In the genomic region with DNA sequence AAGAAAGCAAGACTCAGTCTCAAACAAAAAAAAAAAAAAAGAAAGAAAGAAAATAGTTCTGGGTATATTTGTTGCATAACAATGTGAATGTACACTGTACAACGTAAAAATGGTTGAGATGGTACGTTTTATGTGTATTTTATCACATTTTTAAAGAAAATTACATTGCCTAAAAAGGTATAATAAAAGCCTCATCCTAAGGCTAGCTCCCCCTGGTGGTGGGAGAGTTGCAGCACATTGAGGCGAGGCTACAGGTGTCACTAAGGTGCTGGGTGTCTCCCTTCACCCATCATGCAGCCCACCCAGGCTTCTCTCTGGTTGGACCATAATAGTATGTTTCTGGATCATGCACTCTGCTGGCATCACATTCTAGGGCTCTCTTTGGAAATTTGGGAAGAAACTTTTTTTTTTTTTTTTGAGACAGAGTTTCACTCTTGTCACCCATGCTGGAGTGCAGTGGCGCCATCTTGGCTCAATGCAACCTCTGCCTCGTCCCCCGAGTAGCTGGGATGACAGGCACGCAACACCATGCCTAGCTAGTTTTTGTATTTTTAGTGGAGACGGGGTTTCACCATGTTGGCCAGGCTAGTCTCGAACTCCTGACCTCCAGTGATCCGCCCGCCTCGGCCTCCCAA, we compare ENCODE assay signal across 8 cellular contexts. TPM values are rescaled to one million over a fixed set of nuclear protein-coding genes. Genes with fewer than 3 reads are reported as not detected.
DNase-seq lines count a peak whose midpoint lies in the region; ATAC-seq and TF ChIP-seq lines count a peak whose summit lies in the region.

No MANE protein-coding gene starts in this region.

- peak; percentile 70 to 84 for ATAC-seq in activated CD4-positive, CD25-positive, alpha-beta regulatory T cell treated with anti-CD3 and anti-CD28 coated beads, Interleukin-2, amount 50 U/mL, for 24 hours
- ATAC-seq in GM18517 (IDR thresholded peaks at IDR 0.05; ENCODE audit: unreplicated experiment) (no peak), GM18868 (IDR thresholded peaks at IDR 0.05; ENCODE audit: unreplicated experiment) (no peak)

- H3K4me3 ChIP-seq in GM06990 (replicated peaks; ENCODE audit: low read depth, low read length), result no peak overlapping the region

- no peaks in the 10 kb centered on the region for H3K27me3 ChIP-seq in GM06990 (replicated peaks; ENCODE audit: control insufficient read depth, insufficient read depth, low read length)

- peak; percentile 45 for DNase-seq in GM06990 (ENCODE audit: extremely low read depth, insufficient read length)
- peak; percentile 70 for DNase-seq in LoVo (ENCODE audit: low spot score)
- DNase-seq in cerebellar cortex (ENCODE audit: low spot score), result peak; percentile 36
- peak; percentile 61 to 74 for DNase-seq in lung microvascular endothelial cell (ENCODE audit: low read depth in 2 of 2)
- DNase-seq in stimulated activated CD8-positive, alpha-beta memory T cell treated with anti-CD3 and anti-CD28 coated beads, Interleukin-2, amount 100 ng/mL, for 48 hours (ENCODE audit: low read depth in 2 of 2), result peak; percentile 59 to 73

- H3K36me3 ChIP-seq in GM06990 (ENCODE audit: control insufficient read depth, insufficient read depth, low read length), result no peaks in the 10 kb centered on the region

- TF ChIP-seq CTCF in GM06990 (IDR thresholded peaks at IDR 0.05; ENCODE audit: insufficient read depth, low read length, poor library complexity, severe bottlenecking), result peak; percentile 85

RNA-seq across cellular contexts. Expression of a gene that starts 12.4 kb away (rescaled TPM):
- total RNA-seq in lung microvascular endothelial cell, result 117 and 160 TPM in 2 replicates

Comparison
In these comparisons a context has a peak if more than half of its experiments do, and no peak if none do; other contexts are left out.
1. ATAC-seq: peak in activated CD4-positive, CD25-positive, alpha-beta regulatory T cell treated with anti-CD3 and anti-CD28 coated beads, Interleukin-2, amount 50 U/mL, for 24 hours (2 of 2); none in GM18517 (single experiment) and GM18868 (single experiment).
2. Peak in every context shown above with its lines, with median percentiles within 50 percentile points of each other: DNase-seq.